Comparison of ENCODE assay signal across 8 cellular contexts in the genomic region with DNA sequence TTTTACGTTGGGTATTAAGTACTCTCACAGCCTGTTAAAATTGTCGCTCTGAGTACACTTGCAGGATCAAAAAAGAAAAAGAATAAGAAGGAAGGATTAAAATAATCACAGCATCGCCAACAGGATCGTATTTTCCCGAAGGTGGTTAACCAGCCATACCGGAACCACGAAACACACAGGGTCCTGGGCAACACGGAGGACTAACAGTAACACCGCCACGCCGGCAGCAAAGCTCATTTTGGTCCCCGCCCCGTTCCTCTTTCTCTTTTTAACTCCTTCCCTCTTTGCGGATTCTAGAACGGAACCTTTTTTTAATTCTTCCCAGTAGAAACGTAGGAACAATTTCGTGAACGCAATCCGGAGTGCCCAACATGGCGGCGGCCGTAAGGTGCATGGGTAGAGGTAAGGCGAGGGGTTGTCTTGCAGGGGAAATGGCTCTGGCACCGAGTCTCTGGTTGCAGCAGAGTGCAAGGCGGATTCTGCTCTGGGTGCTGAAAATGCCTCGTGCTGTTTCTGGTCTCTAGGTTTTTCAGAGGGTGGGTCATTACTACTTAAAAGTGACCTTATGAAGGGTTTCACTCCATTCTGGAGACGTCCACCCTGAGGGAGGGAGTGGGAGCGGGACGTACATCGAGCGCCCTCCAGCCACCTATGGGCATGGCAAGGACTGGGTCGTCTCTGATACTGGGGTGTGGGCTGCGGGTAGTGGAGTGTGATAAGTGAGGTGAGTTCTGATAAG. TPM values are rescaled to one million over a fixed set of nuclear protein-coding genes. Genes with fewer than 3 reads are reported as not detected.
DNase-seq lines count a peak whose midpoint lies in the region; TF ChIP-seq lines count a peak whose summit lies in the region.

A gene (plus strand): TSS at position 353 of the 739 bp plus-strand sequence. CDS start 19 bp downstream, at position 372.

- H3K27ac ChIP-seq in MM.1S (ENCODE audit: low read length) = peak within 1 kb of the TSS; percentile 85
- peak within 1 kb of the TSS; percentile 67 for H3K27ac ChIP-seq in neural cell (ENCODE audit: low read length)
- peak within 1 kb of the TSS; percentile 85 to 98 (median 95) for H3K27ac ChIP-seq in stomach

- no peaks in the 10 kb centered on the region for H4K20me1 ChIP-seq in MM.1S (ENCODE audit: insufficient read depth, low read length)
- no peaks in the 10 kb centered on the region for H4K20me1 ChIP-seq in neural cell (ENCODE audit: insufficient read depth)

- H3K9me2 ChIP-seq in MM.1S (replicated peaks; ENCODE audit: insufficient read depth, low read length) (no peaks in the 10 kb centered on the region), neural cell (ENCODE audit: insufficient read depth, low read length) (no peaks in the 10 kb centered on the region)

- H3K36me3 ChIP-seq in ES-I3 (ENCODE audit: insufficient read depth, low read length) = peaks cover 3% of the 10 kb centered on the region; the same call in 1 of the 2 replicates
- no peaks in the 10 kb centered on the region for H3K36me3 ChIP-seq in HAP-1 (replicated peaks)
- H3K36me3 ChIP-seq in MM.1S (replicated peaks; ENCODE audit: insufficient read depth, low read length) = no peaks in the 10 kb centered on the region
- H3K36me3 ChIP-seq in neural cell (ENCODE audit: insufficient read depth, low read length) = no peaks in the 10 kb centered on the region
- H3K36me3 ChIP-seq in stomach = peaks cover 0 to 15% (median 9%) of the 10 kb centered on the region in 4 donors

- no peaks in the 10 kb centered on the region for H3K27me3 ChIP-seq in HAP-1 (ENCODE audit: low read depth)
- no peaks in the 10 kb centered on the region for H3K27me3 ChIP-seq in MM.1S (replicated peaks; ENCODE audit: insufficient read depth, low read length)
- no peaks in the 10 kb centered on the region for H3K27me3 ChIP-seq in neural cell (ENCODE audit: insufficient read depth, low read depth, low read length)
- H3K27me3 ChIP-seq in stomach = no peaks in the 10 kb centered on the region

- no peaks in the 10 kb centered on the region for H3K9me3 ChIP-seq in ES-I3 (ENCODE audit: control insufficient read depth, insufficient read depth, low read length)
- no peaks in the 10 kb centered on the region for H3K9me3 ChIP-seq in HAP-1
- H3K9me3 ChIP-seq in MM.1S (replicated peaks; ENCODE audit: insufficient read depth, low read length) = no peaks in the 10 kb centered on the region
- no peaks in the 10 kb centered on the region for H3K9me3 ChIP-seq in neural cell (ENCODE audit: low read length)
- no peaks in the 10 kb centered on the region for H3K9me3 ChIP-seq in stomach

- peak; percentile 16 for TF ChIP-seq CTCF in MM.1S (IDR thresholded peaks at IDR 0.05; ENCODE audit: low read length)
- no peak for TF ChIP-seq CTCF in neural cell (IDR thresholded peaks at IDR 0.05; ENCODE audit: poor library complexity, severe bottlenecking)
- TF ChIP-seq CTCF in stomach (IDR thresholded peaks at IDR 0.05) = peak in 1 of 7 experiments; percentile 7

- no peak for TF ChIP-seq RAD21 in neural cell (conservative IDR thresholded peaks at IDR 0.05)

- TF ChIP-seq EP300 in neural cell (conservative IDR thresholded peaks at IDR 0.05; ENCODE audit: poor library complexity, severe bottlenecking) = peak; percentile 48
- TF ChIP-seq EP300 in stomach (IDR thresholded peaks at IDR 0.05) = no peak

- peak within 1 kb of the TSS; percentile 74 for H3K4me3 ChIP-seq in HAP-1
- peak within 1 kb of the TSS; percentile 89 for H3K4me3 ChIP-seq in MM.1S (ENCODE audit: low read length)
- H3K4me3 ChIP-seq in neural cell (ENCODE audit: low read length) = peak within 1 kb of the TSS; percentile 72
- peak within 1 kb of the TSS; percentile 70 to 90 (median 73) for H3K4me3 ChIP-seq in stomach

- peak within 1 kb of the TSS; percentile 90 for H2AFZ ChIP-seq in MM.1S (ENCODE audit: low read length)
- H2AFZ ChIP-seq in neural cell (ENCODE audit: low read depth, low read length) = peak within 1 kb of the TSS; percentile 60

- WGBS in stomach, 5 donors = 0% methylated on average over 32 to 33 of the region's 33 CpGs

- H3K9ac ChIP-seq in ES-I3 (ENCODE audit: low read depth, low read length) (peak within 1 kb of the TSS; percentile 74), MM.1S (ENCODE audit: low read length) (peak within 1 kb of the TSS; percentile 84), neural cell (ENCODE audit: low read length) (peak within 1 kb of the TSS; percentile 61)

- TF ChIP-seq POLR2A in stomach (IDR thresholded peaks at IDR 0.05) = peak in 2 of 4 donors; percentile 9 to 31

- H3K79me2 ChIP-seq in MM.1S (ENCODE audit: low read length) (peaks cover 50% of the 10 kb centered on the region), neural cell (replicated peaks; ENCODE audit: insufficient read depth, low read length) (no peaks in the 10 kb centered on the region)

- peaks cover 13% of the 10 kb centered on the region for H3F3A ChIP-seq in MM.1S (ENCODE audit: insufficient read depth, low read length)
- no peaks in the 10 kb centered on the region for H3F3A ChIP-seq in neural cell (ENCODE audit: insufficient read depth, low read length, poor library complexity, severe bottlenecking)

- intact Hi-C loops in stomach (cut with DNase I; ENCODE audit: low total_unique reads) = no loop called here

- in situ Hi-C loops in HAP-1 (cut with MboI; ENCODE audit: low sequenced_read_pairs) = no loop called here

- H3K4me2 ChIP-seq in MM.1S (ENCODE audit: low read depth, low read length) = peak within 1 kb of the TSS; percentile 57
- peak within 1 kb of the TSS; percentile 72 for H3K4me2 ChIP-seq in neural cell (ENCODE audit: low read length)

- DNase-seq in HAP-1 (ENCODE audit: low spot score in 2 of 2) = peak; percentile 93 to 96
- DNase-seq in MM.1S = peak; percentile 93
- peak; percentile 79 for DNase-seq in SIG-M5 (lab: John Stamatoyannopoulos, UW)
- peak; percentile 49 for DNase-seq in activated gamma-delta T cell (lab: John Stamatoyannopoulos, UW)
- peak; percentile 89 for DNase-seq in fibroblast of the conjunctiva (ENCODE audit: low read depth)
- DNase-seq in stomach = peak; percentile 93

- H3K4me1 ChIP-seq in ES-I3 (ENCODE audit: insufficient read depth, low read length) = no peaks in the 10 kb centered on the region
- H3K4me1 ChIP-seq in HAP-1 = peaks cover 5% of the 10 kb centered on the region
- peaks cover 7% of the 10 kb centered on the region; the same call in 1 of the 2 replicates for H3K4me1 ChIP-seq in MM.1S (ENCODE audit: low read length)
- H3K4me1 ChIP-seq in stomach = peaks cover 8 to 38% (median 24%) of the 10 kb centered on the region in 4 donors

TF ChIP-seq in neural cell, 6 proteins besides CTCF, POLR2A, EP300 and RAD21:
- TF ChIP-seq SMC3 (conservative IDR thresholded peaks at IDR 0.05; ENCODE audit: poor library complexity) = peak; percentile 57
- peak; percentile 78 for TF ChIP-seq TAF1 (IDR thresholded peaks at IDR 0.05; ENCODE audit: low read depth)
- peak; percentile 97 for TF ChIP-seq MXI1 (conservative IDR thresholded peaks at IDR 0.05; ENCODE audit: poor library complexity, severe bottlenecking)
- TF ChIP-seq EZH2 (IDR thresholded peaks at IDR 0.05; ENCODE audit: borderline replicate concordance, insufficient read depth, low read length, poor library complexity, severe bottlenecking) = no peak
- TF ChIP-seq, protein P1, sequence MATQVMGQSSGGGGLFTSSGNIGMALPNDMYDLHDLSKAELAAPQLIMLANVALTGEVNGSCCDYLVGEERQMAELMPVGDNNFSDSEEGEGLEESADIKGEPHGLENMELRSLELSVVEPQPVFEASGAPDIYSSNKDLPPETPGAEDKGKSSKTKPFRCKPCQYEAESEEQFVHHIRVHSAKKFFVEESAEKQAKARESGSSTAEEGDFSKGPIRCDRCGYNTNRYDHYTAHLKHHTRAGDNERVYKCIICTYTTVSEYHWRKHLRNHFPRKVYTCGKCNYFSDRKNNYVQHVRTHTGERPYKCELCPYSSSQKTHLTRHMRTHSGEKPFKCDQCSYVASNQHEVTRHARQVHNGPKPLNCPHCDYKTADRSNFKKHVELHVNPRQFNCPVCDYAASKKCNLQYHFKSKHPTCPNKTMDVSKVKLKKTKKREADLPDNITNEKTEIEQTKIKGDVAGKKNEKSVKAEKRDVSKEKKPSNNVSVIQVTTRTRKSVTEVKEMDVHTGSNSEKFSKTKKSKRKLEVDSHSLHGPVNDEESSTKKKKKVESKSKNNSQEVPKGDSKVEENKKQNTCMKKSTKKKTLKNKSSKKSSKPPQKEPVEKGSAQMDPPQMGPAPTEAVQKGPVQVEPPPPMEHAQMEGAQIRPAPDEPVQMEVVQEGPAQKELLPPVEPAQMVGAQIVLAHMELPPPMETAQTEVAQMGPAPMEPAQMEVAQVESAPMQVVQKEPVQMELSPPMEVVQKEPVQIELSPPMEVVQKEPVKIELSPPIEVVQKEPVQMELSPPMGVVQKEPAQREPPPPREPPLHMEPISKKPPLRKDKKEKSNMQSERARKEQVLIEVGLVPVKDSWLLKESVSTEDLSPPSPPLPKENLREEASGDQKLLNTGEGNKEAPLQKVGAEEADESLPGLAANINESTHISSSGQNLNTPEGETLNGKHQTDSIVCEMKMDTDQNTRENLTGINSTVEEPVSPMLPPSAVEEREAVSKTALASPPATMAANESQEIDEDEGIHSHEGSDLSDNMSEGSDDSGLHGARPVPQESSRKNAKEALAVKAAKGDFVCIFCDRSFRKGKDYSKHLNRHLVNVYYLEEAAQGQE (IDR thresholded peaks at IDR 0.05; ENCODE audit: borderline replicate concordance) = peak; percentile 52
- peak; percentile 63 for TF ChIP-seq POLR2AphosphoS5 (IDR thresholded peaks at IDR 0.05)

RNA-seq across cellular contexts. Expression of the gene that starts here (rescaled TPM):
- polyA plus RNA-seq in neural cell (40.2 and 41.9 TPM in 2 replicates), stomach (10 to 100 TPM; 36.4 to 38.5 (median 37.5) TPM)
- 29.0 and 34.5 TPM in 2 replicates for polyA minus RNA-seq in neural cell
- total RNA-seq in stomach = 100 to 1,000 TPM in 1 of 5 donors, 10 to 100 TPM in 3, 1 to 10 TPM in 1; 1.8 to 133 (median 30.5) TPM

Comparison
In these comparisons a context has a peak if more than half of its experiments do, and no peak if none do; other contexts are left out.
1. Peak in every context shown above with its lines: DNase-seq, H3K4me3 ChIP-seq and H3K27ac ChIP-seq.